1 cellular context compared by ENCODE assay signal in the genomic region with DNA sequence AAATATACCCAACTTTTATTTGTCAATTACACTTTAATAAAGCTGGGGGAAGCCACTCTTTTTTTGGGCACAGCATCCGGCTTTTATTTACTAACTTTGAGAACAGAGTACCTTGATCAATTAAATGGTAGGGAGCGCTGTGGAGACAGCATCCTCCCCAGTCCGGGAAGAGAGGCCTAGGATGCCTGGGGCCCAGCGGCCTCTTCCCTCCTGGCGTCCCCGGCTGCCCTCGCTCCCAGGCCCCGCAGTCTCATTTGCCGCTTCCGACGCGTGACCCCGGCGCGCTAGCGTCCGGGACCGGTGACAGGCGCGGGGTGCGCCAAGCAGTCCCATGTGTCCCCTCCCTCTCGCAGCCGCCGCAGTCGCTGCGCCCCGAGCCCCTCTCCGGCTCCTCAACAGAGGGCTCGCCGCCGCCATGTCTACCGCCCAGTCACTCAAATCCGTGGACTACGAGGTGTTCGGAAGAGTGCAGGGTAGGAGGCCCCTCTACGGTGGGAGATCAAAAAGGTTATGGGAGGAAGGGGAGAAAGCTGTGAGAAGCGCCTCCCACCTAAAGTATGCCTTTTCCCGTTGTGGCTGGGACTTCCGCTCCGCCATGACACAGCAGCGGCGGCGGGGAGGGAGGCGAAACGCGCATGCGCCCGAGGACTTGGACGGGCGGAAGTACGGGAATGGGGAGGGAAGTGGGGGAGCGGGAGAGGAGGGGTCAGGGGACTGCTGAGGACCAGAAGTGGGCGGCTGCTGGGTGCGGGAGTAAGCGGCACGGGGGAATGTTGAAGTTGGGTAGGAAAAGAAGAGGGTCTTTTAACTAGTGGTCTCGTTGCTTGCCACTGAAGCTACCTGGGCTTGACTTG.
TF ChIP-seq lines count a peak whose summit lies in the region.

A gene (plus strand): TSS at position 332 of the 854 bp plus-strand sequence.

TF ChIP-seq in HepG2, 621 proteins besides CTCF, POLR2A, EP300 and RAD21 (continued from another document and continues in another):
- TF ChIP-seq, protein P1, sequence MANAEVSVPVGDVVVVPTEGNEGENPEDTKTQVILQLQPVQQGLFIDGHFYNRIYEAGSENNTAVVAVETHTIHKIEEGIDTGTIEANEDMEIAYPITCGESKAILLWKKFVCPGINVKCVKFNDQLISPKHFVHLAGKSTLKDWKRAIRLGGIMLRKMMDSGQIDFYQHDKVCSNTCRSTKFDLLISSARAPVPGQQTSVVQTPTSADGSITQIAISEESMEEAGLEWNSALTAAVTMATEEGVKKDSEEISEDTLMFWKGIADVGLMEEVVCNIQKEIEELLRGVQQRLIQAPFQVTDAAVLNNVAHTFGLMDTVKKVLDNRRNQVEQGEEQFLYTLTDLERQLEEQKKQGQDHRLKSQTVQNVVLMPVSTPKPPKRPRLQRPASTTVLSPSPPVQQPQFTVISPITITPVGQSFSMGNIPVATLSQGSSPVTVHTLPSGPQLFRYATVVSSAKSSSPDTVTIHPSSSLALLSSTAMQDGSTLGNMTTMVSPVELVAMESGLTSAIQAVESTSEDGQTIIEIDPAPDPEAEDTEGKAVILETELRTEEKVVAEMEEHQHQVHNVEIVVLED (CRISPR knock-in tag; IDR thresholded peaks at IDR 0.05; ENCODE audit: borderline replicate concordance): peak; percentile 84
- TF ChIP-seq ZNF432 (CRISPR knock-in tag; IDR thresholded peaks at IDR 0.05; ENCODE audit: borderline replicate concordance) (peak; percentile 45; the same call in 1 of the 2 replicates), ZNF446 (CRISPR knock-in tag; IDR thresholded peaks at IDR 0.05) (no peak), ELF4 (CRISPR knock-in tag; IDR thresholded peaks at IDR 0.05; ENCODE audit: borderline replicate concordance) (peak; percentile 98), ATRX (CRISPR knock-in tag; IDR thresholded peaks at IDR 0.05; ENCODE audit: borderline replicate concordance) (no peak), U2AF2 (IDR thresholded peaks at IDR 0.05; ENCODE audit: low read depth, low read length) (no peak; the same call in 1 of the 2 replicates), ARID2 (CRISPR knock-in tag; IDR thresholded peaks at IDR 0.05; ENCODE audit: borderline replicate concordance) (peak; percentile 93; the same call in 1 of the 2 replicates), KLF15 (CRISPR knock-in tag; IDR thresholded peaks at IDR 0.05; ENCODE audit: borderline replicate concordance) (peak; percentile 94; the same call in 1 of the 2 replicates), ZNF605 (CRISPR knock-in tag; IDR thresholded peaks at IDR 0.05) (peak; percentile 96), ZNF567 (CRISPR knock-in tag; IDR thresholded peaks at IDR 0.05; ENCODE audit: borderline replicate concordance) (peak; percentile 95; the same call in 1 of the 2 replicates), NFE2L2 (IDR thresholded peaks at IDR 0.05; ENCODE audit: low read length) (peak; percentile 62; the same call in 1 of the 2 replicates), FOXK1 (CRISPR knock-in tag; IDR thresholded peaks at IDR 0.05; ENCODE audit: borderline replicate concordance, low read depth) (no peak; the same call in none of the 2 replicates), ZNF430 (CRISPR knock-in tag; IDR thresholded peaks at IDR 0.05) (peak; percentile 93), NFYB (CRISPR knock-in tag; IDR thresholded peaks at IDR 0.05) (peak; percentile 63), IRX3 (CRISPR knock-in tag; IDR thresholded peaks at IDR 0.05; ENCODE audit: borderline replicate concordance, low read depth) (peak; percentile 93; the same call in 1 of the 2 replicates), ZSCAN9 (CRISPR knock-in tag; IDR thresholded peaks at IDR 0.05; ENCODE audit: borderline replicate concordance) (peak; percentile 76; the same call in 1 of the 2 replicates), REPIN1 (CRISPR knock-in tag; IDR thresholded peaks at IDR 0.05; ENCODE audit: borderline replicate concordance, low read depth) (peak; percentile 96), MBNL3 (CRISPR knock-in tag; conservative IDR thresholded peaks at IDR 0.05) (no peak), SIN3A (IDR thresholded peaks at IDR 0.05; ENCODE audit: borderline replicate concordance, low read depth, low read length) (peak; percentile 27; the same call in 1 of the 2 replicates), ZBTB7B (CRISPR knock-in tag; IDR thresholded peaks at IDR 0.05) (peak; percentile 74), SPEN (CRISPR knock-in tag; IDR thresholded peaks at IDR 0.05; ENCODE audit: low read depth) (peak; percentile 99), ZZZ3 (CRISPR knock-in tag; IDR thresholded peaks at IDR 0.05; ENCODE audit: borderline replicate concordance) (peak; percentile 91), MXI1 (IDR thresholded peaks at IDR 0.05; ENCODE audit: borderline replicate concordance, low read depth, low read length) (no peak; the same call in 2 of the 3 replicates), ZNF496 (CRISPR knock-in tag; IDR thresholded peaks at IDR 0.05; ENCODE audit: insufficient replicate concordance) (no peak), NR2C2 (CRISPR knock-in tag; IDR thresholded peaks at IDR 0.05; ENCODE audit: borderline replicate concordance) (peak; percentile 85), NR2F6 (IDR thresholded peaks at IDR 0.05) (no peak; the same call in 1 of the 2 replicates), NR2F6 (CRISPR knock-in tag; IDR thresholded peaks at IDR 0.05) (no peak), KDM1A (CRISPR knock-in tag; IDR thresholded peaks at IDR 0.05) (peak; percentile 73), MIXL1 (CRISPR knock-in tag; IDR thresholded peaks at IDR 0.05) (peak; percentile 76), TBX3 (IDR thresholded peaks at IDR 0.05; ENCODE audit: borderline replicate concordance) (peak; percentile 58; the same call in 1 of the 2 replicates), SETDB1 (CRISPR knock-in tag; IDR thresholded peaks at IDR 0.05; ENCODE audit: borderline replicate concordance) (no peak), TP53 (CRISPR knock-in tag; conservative IDR thresholded peaks at IDR 0.05) (0 out of 2 replicates have a peak, but pooled peaks have one; percentile 38)
- TF ChIP-seq, protein P2, sequence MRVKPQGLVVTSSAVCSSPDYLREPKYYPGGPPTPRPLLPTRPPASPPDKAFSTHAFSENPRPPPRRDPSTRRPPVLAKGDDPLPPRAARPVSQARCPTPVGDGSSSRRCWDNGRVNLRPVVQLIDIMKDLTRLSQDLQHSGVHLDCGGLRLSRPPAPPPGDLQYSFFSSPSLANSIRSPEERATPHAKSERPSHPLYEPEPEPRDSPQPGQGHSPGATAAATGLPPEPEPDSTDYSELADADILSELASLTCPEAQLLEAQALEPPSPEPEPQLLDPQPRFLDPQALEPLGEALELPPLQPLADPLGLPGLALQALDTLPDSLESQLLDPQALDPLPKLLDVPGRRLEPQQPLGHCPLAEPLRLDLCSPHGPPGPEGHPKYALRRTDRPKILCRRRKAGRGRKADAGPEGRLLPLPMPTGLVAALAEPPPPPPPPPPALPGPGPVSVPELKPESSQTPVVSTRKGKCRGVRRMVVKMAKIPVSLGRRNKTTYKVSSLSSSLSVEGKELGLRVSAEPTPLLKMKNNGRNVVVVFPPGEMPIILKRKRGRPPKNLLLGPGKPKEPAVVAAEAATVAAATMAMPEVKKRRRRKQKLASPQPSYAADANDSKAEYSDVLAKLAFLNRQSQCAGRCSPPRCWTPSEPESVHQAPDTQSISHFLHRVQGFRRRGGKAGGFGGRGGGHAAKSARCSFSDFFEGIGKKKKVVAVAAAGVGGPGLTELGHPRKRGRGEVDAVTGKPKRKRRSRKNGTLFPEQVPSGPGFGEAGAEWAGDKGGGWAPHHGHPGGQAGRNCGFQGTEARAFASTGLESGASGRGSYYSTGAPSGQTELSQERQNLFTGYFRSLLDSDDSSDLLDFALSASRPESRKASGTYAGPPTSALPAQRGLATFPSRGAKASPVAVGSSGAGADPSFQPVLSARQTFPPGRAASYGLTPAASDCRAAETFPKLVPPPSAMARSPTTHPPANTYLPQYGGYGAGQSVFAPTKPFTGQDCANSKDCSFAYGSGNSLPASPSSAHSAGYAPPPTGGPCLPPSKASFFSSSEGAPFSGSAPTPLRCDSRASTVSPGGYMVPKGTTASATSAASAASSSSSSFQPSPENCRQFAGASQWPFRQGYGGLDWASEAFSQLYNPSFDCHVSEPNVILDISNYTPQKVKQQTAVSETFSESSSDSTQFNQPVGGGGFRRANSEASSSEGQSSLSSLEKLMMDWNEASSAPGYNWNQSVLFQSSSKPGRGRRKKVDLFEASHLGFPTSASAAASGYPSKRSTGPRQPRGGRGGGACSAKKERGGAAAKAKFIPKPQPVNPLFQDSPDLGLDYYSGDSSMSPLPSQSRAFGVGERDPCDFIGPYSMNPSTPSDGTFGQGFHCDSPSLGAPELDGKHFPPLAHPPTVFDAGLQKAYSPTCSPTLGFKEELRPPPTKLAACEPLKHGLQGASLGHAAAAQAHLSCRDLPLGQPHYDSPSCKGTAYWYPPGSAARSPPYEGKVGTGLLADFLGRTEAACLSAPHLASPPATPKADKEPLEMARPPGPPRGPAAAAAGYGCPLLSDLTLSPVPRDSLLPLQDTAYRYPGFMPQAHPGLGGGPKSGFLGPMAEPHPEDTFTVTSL (CRISPR knock-in tag; IDR thresholded peaks at IDR 0.05; ENCODE audit: borderline replicate concordance): peak; percentile 18; the same call in 1 of the 2 replicates
- TF ChIP-seq, protein P3, sequence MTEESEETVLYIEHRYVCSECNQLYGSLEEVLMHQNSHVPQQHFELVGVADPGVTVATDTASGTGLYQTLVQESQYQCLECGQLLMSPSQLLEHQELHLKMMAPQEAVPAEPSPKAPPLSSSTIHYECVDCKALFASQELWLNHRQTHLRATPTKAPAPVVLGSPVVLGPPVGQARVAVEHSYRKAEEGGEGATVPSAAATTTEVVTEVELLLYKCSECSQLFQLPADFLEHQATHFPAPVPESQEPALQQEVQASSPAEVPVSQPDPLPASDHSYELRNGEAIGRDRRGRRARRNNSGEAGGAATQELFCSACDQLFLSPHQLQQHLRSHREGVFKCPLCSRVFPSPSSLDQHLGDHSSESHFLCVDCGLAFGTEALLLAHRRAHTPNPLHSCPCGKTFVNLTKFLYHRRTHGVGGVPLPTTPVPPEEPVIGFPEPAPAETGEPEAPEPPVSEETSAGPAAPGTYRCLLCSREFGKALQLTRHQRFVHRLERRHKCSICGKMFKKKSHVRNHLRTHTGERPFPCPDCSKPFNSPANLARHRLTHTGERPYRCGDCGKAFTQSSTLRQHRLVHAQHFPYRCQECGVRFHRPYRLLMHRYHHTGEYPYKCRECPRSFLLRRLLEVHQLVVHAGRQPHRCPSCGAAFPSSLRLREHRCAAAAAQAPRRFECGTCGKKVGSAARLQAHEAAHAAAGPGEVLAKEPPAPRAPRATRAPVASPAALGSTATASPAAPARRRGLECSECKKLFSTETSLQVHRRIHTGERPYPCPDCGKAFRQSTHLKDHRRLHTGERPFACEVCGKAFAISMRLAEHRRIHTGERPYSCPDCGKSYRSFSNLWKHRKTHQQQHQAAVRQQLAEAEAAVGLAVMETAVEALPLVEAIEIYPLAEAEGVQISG (CRISPR knock-in tag; IDR thresholded peaks at IDR 0.05): peak; percentile 87
- TF ChIP-seq, protein P4, sequence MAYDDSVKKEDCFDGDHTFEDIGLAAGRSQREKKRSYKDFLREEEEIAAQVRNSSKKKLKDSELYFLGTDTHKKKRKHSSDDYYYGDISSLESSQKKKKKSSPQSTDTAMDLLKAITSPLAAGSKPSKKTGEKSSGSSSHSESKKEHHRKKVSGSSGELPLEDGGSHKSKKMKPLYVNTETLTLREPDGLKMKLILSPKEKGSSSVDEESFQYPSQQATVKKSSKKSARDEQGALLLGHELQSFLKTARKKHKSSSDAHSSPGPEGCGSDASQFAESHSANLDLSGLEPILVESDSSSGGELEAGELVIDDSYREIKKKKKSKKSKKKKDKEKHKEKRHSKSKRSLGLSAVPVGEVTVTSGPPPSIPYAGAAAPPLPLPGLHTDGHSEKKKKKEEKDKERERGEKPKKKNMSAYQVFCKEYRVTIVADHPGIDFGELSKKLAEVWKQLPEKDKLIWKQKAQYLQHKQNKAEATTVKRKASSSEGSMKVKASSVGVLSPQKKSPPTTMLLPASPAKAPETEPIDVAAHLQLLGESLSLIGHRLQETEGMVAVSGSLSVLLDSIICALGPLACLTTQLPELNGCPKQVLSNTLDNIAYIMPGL (CRISPR knock-in tag; IDR thresholded peaks at IDR 0.05; ENCODE audit: borderline replicate concordance in 1 of 2, low read depth in 1 of 2): peak; percentile 95 to 99
- TF ChIP-seq, protein P5, sequence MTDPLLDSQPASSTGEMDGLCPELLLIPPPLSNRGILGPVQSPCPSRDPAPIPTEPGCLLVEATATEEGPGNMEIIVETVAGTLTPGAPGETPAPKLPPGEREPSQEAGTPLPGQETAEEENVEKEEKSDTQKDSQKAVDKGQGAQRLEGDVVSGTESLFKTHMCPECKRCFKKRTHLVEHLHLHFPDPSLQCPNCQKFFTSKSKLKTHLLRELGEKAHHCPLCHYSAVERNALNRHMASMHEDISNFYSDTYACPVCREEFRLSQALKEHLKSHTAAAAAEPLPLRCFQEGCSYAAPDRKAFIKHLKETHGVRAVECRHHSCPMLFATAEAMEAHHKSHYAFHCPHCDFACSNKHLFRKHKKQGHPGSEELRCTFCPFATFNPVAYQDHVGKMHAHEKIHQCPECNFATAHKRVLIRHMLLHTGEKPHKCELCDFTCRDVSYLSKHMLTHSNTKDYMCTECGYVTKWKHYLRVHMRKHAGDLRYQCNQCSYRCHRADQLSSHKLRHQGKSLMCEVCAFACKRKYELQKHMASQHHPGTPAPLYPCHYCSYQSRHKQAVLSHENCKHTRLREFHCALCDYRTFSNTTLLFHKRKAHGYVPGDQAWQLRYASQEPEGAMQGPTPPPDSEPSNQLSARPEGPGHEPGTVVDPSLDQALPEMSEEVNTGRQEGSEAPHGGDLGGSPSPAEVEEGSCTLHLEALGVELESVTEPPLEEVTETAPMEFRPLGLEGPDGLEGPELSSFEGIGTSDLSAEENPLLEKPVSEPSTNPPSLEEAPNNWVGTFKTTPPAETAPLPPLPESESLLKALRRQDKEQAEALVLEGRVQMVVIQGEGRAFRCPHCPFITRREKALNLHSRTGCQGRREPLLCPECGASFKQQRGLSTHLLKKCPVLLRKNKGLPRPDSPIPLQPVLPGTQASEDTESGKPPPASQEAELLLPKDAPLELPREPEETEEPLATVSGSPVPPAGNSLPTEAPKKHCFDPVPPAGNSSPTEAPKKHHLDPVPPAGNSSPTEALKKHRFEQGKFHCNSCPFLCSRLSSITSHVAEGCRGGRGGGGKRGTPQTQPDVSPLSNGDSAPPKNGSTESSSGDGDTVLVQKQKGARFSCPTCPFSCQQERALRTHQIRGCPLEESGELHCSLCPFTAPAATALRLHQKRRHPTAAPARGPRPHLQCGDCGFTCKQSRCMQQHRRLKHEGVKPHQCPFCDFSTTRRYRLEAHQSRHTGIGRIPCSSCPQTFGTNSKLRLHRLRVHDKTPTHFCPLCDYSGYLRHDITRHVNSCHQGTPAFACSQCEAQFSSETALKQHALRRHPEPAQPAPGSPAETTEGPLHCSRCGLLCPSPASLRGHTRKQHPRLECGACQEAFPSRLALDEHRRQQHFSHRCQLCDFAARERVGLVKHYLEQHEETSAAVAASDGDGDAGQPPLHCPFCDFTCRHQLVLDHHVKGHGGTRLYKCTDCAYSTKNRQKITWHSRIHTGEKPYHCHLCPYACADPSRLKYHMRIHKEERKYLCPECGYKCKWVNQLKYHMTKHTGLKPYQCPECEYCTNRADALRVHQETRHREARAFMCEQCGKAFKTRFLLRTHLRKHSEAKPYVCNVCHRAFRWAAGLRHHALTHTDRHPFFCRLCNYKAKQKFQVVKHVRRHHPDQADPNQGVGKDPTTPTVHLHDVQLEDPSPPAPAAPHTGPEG (CRISPR knock-in tag; IDR thresholded peaks at IDR 0.05): peak; percentile 90
